14 cellular contexts compared by ENCODE assay signal in genomic region chr1:161838362-161838761, GRCh38.
"Had no signal": no experiment of that assay in that cellular context is flagged by ENCODE, and none has a peak within 500 bp of the region (broad histone marks: within the 10 kb centered on the region; RNA-seq: fewer than 3 reads in every experiment).

No MANE protein-coding gene starts in this region.

- ATAC-seq: activated CD4-positive, CD25-positive, alpha-beta regulatory T cell treated with anti-CD3 and anti-CD28 coated beads, Interleukin-2, amount 50 U/mL, for 24 hours; effector memory CD8-positive, alpha-beta T cell; stimulated activated naive B cell treated with anti-CD40 and anti-IgM and Interleukin-4, amounts not matched to agents 10 μg/mL and 1 μg/mL and 100 μg/mL, for 72 hours; T-cell had no signal

- H3K36me3 ChIP-seq: neural progenitor cell had no signal

- H3K27me3 ChIP-seq: neural progenitor cell, transverse colon, vagina had no signal

- H3K27ac ChIP-seq: neural progenitor cell, vagina had no signal

- H3K4me1 ChIP-seq: neural progenitor cell, transverse colon, vagina had no signal

- H3K4me3 ChIP-seq: neural progenitor cell, transverse colon, vagina had no signal

- DNase-seq: activated CD4-positive, alpha-beta T cell treated with anti-CD3 and anti-CD28 coated beads, Interleukin-2, amount 50 U/mL, for 1 hour; activated CD8-positive, alpha-beta memory T cell treated with anti-CD3 and anti-CD28 coated beads for 24 hours; activated naive CD4-positive, alpha-beta T cell; activated naive CD8-positive, alpha-beta T cell treated with anti-CD3 and anti-CD28 coated beads, Interleukin-2, amount 10 ng/mL, durations not matched to agents 7 days and 5 days; cerebellar nuclear complex; dermis blood vessel endothelial cell; effector memory CD8-positive, alpha-beta T cell; stimulated activated naive B cell treated with anti-CD40 and anti-IgM and Interleukin-4, amounts not matched to agents 10 μg/mL and 1 μg/mL and 100 μg/mL, for 72 hours; T-cell; T1000; transverse colon had no signal

- H3K9me3 ChIP-seq: transverse colon, vagina had no signal
